20 cellular contexts compared by ENCODE assay signal in the genomic region with DNA sequence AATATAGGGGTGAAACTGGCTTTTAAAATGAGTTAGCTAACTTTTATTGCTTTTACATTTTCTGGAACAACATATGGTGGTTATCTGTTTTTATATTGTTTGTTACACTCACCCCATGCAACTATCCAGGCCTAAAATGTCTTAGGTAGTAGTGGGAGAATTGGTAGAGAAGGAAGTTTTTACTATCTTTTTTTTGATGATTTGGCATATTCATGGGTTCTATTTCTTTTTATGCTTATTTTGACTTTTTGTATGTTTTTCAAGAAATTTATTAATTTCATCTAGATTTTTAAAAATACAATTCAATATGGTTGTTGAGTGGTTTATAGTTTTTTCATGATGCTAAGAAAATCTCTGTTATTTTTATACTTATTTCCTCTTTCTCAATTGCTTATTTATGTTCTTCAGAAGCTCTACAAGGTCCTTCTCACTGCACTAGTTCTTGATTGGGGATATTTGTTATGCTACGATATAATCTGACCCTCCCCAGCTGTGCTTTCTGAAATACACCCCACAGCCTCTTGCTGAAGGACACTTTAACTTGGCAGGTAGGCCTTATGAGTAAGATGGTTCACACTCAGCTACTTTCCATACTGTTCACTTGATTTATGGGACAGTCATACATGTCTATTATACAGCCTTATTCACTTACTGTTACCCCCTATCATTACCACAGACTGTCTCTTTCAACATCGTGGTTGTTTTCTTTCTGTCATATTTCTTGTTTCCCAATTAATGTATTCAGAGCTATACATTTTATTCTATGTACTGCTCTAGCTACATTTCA.
"Had no signal": no experiment of that assay in that cellular context is flagged by ENCODE, and none has a peak within 500 bp of the region (broad histone marks: within the 10 kb centered on the region; RNA-seq: fewer than 3 reads in every experiment).

No MANE protein-coding gene starts in this region.

- H3K4me3 Mint-ChIP-seq: activated CD8-positive, alpha-beta T cell treated with anti-CD3 and anti-CD28 coated beads, Interleukin-2, amount 10 ng/mL, durations not matched to agents 7 days and 5 days; immature natural killer cell; mesothelial cell of epicardium; naive thymus-derived CD8-positive, alpha-beta T cell; stimulated activated naive CD8-positive, alpha-beta T cell treated with anti-CD3 and anti-CD28 coated beads, Interleukin-15, Interleukin-2, amounts not matched to agents 100 ng/mL and 50 ng/mL, for 24 hours had no signal

- H3K27ac Mint-ChIP-seq: activated CD8-positive, alpha-beta T cell treated with anti-CD3 and anti-CD28 coated beads, Interleukin-2, amount 10 ng/mL, durations not matched to agents 7 days and 5 days; activated naive CD4-positive, alpha-beta T cell treated with anti-CD3 and anti-CD28 coated beads, Interleukin-2, amount 50 U/mL, for 72 hours; immature natural killer cell; mesothelial cell of epicardium; naive thymus-derived CD8-positive, alpha-beta T cell; stimulated activated naive CD8-positive, alpha-beta T cell treated with anti-CD3 and anti-CD28 coated beads, Interleukin-15, Interleukin-2, amounts not matched to agents 100 ng/mL and 50 ng/mL, for 24 hours had no signal

- H3K9me3 Mint-ChIP-seq: activated naive CD4-positive, alpha-beta T cell treated with anti-CD3 and anti-CD28 coated beads, Interleukin-2, amount 50 U/mL, for 72 hours; naive thymus-derived CD8-positive, alpha-beta T cell had no signal

- H3K4me1 Mint-ChIP-seq: immature natural killer cell; naive thymus-derived CD8-positive, alpha-beta T cell had no signal

- FAIRE-seq: colon had no signal

- DNase-seq: activated CD4-positive, alpha-beta T cell treated with anti-CD3 and anti-CD28 coated beads for 1 hour; activated CD4-positive, alpha-beta T cell treated with anti-CD3 and anti-CD28 coated beads, Interleukin-2, amount 50 U/mL, for 1 hour; activated CD8-positive, alpha-beta T cell treated with anti-CD3 and anti-CD28 coated beads, Interleukin-2, amount 10 ng/mL, durations not matched to agents 7 days and 5 days; brain microvascular endothelial cell; central memory CD4-positive, alpha-beta T cell; effector memory CD4-positive, alpha-beta T cell; immature natural killer cell; kidney glomerular epithelial cell; left lung; naive thymus-derived CD8-positive, alpha-beta T cell; substantia nigra; T-helper 1 cell; thyroid gland; upper lobe of right lung had no signal

- H3K27ac ChIP-seq: ascending aorta, brain microvascular endothelial cell, left lung, prostate gland, thyroid gland, upper lobe of right lung had no signal

- ATAC-seq: activated CD8-positive, alpha-beta T cell treated with anti-CD3 and anti-CD28 coated beads, Interleukin-2, amount 10 ng/mL, durations not matched to agents 7 days and 5 days; activated naive CD4-positive, alpha-beta T cell treated with anti-CD3 and anti-CD28 coated beads, Interleukin-2, amount 50 U/mL, for 72 hours; left lung; naive thymus-derived CD8-positive, alpha-beta T cell; upper lobe of right lung had no signal

- H3K36me3 Mint-ChIP-seq: activated naive CD4-positive, alpha-beta T cell treated with anti-CD3 and anti-CD28 coated beads, Interleukin-2, amount 50 U/mL, for 72 hours; immature natural killer cell; mesothelial cell of epicardium; naive thymus-derived CD8-positive, alpha-beta T cell had no signal
